8 cellular contexts compared by ENCODE assay signal in genomic region chr5:141680751-141681201, GRCh38. TPM values are rescaled to one million over a fixed set of nuclear protein-coding genes. Genes with fewer than 3 reads are reported as not detected.
DNase-seq lines count a peak whose midpoint lies in the region; ATAC-seq and TF ChIP-seq lines count a peak whose summit lies in the region.

No MANE protein-coding gene starts in this region.

- no peak for TF ChIP-seq POLR2A in gastrocnemius medialis (IDR thresholded peaks at IDR 0.05)

- ATAC-seq in activated CD8-positive, alpha-beta T cell treated with anti-CD3 and anti-CD28 coated beads for 36 hours: no peak
- peak; percentile 47 for ATAC-seq in left ventricle myocardium superior
- peak; percentile 48 to 49 for ATAC-seq in gastrocnemius medialis
- ATAC-seq in HG03108 (IDR thresholded peaks at IDR 0.05; ENCODE audit: unreplicated experiment): no peak

- intact Hi-C loops in activated CD8-positive, alpha-beta T cell treated with anti-CD3 and anti-CD28 coated beads for 36 hours (cut with micrococcal nuclease): no loop called here
- intact Hi-C loops in left ventricle myocardium superior (cut with micrococcal nuclease) (no loop called here), gastrocnemius medialis (cut with DNase I; ENCODE audit: low total_unique reads) (no loop called here), posterior vena cava (cut with DNase I) (no loop called here)

- TF ChIP-seq CTCF in activated CD8-positive, alpha-beta T cell treated with anti-CD3 and anti-CD28 coated beads for 36 hours (IDR thresholded peaks at IDR 0.05): no peak
- TF ChIP-seq CTCF in gastrocnemius medialis (IDR thresholded peaks at IDR 0.05 in 4 of 5, conservative IDR thresholded peaks at IDR 0.05 in 1 of 5): no peak

- H3K36me3 ChIP-seq in HAP-1 (replicated peaks) (no peaks in the 10 kb centered on the region), gastrocnemius medialis (no peaks in the 10 kb centered on the region)

- peaks cover 23% of the 10 kb centered on the region for H3K4me1 ChIP-seq in HAP-1
- H3K4me1 ChIP-seq in gastrocnemius medialis: peaks cover 0 to 7% of the 10 kb centered on the region in 2 donors

- H3K27ac Mint-ChIP-seq in activated CD8-positive, alpha-beta T cell treated with anti-CD3 and anti-CD28 coated beads for 36 hours: no peak overlapping the region

- H3K36me3 Mint-ChIP-seq in activated CD8-positive, alpha-beta T cell treated with anti-CD3 and anti-CD28 coated beads for 36 hours (ENCODE audit: low read depth): no peaks in the 10 kb centered on the region

- no peaks in the 10 kb centered on the region for H3K27me3 ChIP-seq in HAP-1 (ENCODE audit: low read depth)
- H3K27me3 ChIP-seq in gastrocnemius medialis: peaks cover 0 to 7% (median 2%) of the 10 kb centered on the region in 3 donors

- H3K9me3 ChIP-seq in HAP-1 (no peaks in the 10 kb centered on the region), gastrocnemius medialis (no peaks in the 10 kb centered on the region)

- peak overlapping the region; percentile 64 for H3K4me3 Mint-ChIP-seq in activated CD8-positive, alpha-beta T cell treated with anti-CD3 and anti-CD28 coated beads for 36 hours

- POLR2A ChIA-PET in activated CD8-positive, alpha-beta T cell treated with anti-CD3 and anti-CD28 coated beads for 36 hours (lab: Charles Lee): interaction anchor here (0.8 to 1.0 kb wide), 2 partner anchors 11 to 27 kb away, joined by 3 to 4 read pairs; no protein-coding TSS in a partner anchor

- peak overlapping the region; percentile 35 for H3K4me3 ChIP-seq in HAP-1
- H3K4me3 ChIP-seq in gastrocnemius medialis: peak overlapping the region; percentile 47 to 51 (median 50)

- in situ Hi-C loops in HAP-1 (cut with MboI; ENCODE audit: low sequenced_read_pairs): loop anchor here (25.0 kb wide), 1 partner anchor 457 kb away; no protein-coding TSS in a partner anchor
- in situ Hi-C loops in gastrocnemius medialis (cut with MboI; ENCODE audit: low sequenced_read_pairs in 4 of 4): loop anchor here (25.0 kb wide), 1 partner anchor 457 kb away; no protein-coding TSS in a partner anchor

- H3K27me3 Mint-ChIP-seq in activated CD8-positive, alpha-beta T cell treated with anti-CD3 and anti-CD28 coated beads for 36 hours: no peaks in the 10 kb centered on the region

- H3K4me1 Mint-ChIP-seq in activated CD8-positive, alpha-beta T cell treated with anti-CD3 and anti-CD28 coated beads for 36 hours (ENCODE audit: low read depth): peaks cover 24% of the 10 kb centered on the region

- DNase-seq in HAP-1 (ENCODE audit: low spot score in 2 of 2) (peak; percentile 58 to 80), left ventricle myocardium superior (peak; percentile 71), gastrocnemius medialis (no peak), posterior vena cava (ENCODE audit: low spot score) (no peak), GOT3 (lab: John Stamatoyannopoulos, UW) (no peak), dedifferentiated amniotic fluid mesenchymal stem cell (ENCODE audit: extremely low spot score) (no peak)
- DNase-seq in activated CD8-positive, alpha-beta T cell treated with anti-CD3 and anti-CD28 coated beads for 36 hours: no peak

- no peaks in the 10 kb centered on the region for H3K9me3 Mint-ChIP-seq in activated CD8-positive, alpha-beta T cell treated with anti-CD3 and anti-CD28 coated beads for 36 hours

- CTCF ChIA-PET in activated CD8-positive, alpha-beta T cell treated with anti-CD3 and anti-CD28 coated beads for 36 hours (lab: Charles Lee): interaction anchor here (0.6 to 6.3 kb wide), 4 partner anchors 11 to 198 kb away, joined by 3 to 85 read pairs (median 6); no protein-coding TSS in a partner anchor

- H3K27ac ChIP-seq in gastrocnemius medialis: peak overlapping the region; percentile 42 to 76 (median 64)

RNA-seq across cellular contexts. Expression of gene ARAP3, which starts 1.3 kb away (rescaled TPM):
- 1 to 10 TPM; 5.9 to 7.2 TPM for total RNA-seq in activated CD8-positive, alpha-beta T cell treated with anti-CD3 and anti-CD28 coated beads for 36 hours
- total RNA-seq in left ventricle myocardium superior (13.2 TPM), gastrocnemius medialis (1 to 10 TPM; 1.6 to 5.5 (median 3.0) TPM), posterior vena cava (10 to 100 TPM; 14.7 to 18.8 TPM)

RNA-seq across cellular contexts. Expression of gene FCHSD1, which starts 29.6 kb away (rescaled TPM):
- 10 to 100 TPM; 30.1 to 31.8 TPM for total RNA-seq in activated CD8-positive, alpha-beta T cell treated with anti-CD3 and anti-CD28 coated beads for 36 hours
- total RNA-seq in left ventricle myocardium superior (3.7 TPM), gastrocnemius medialis (1 to 10 TPM in 1 of 4 donors, under 1 TPM in 3; 0.32 to 2.6 (median 0.65) TPM), posterior vena cava (10 to 100 TPM; 11.6 to 13.6 TPM)

RNA-seq across cellular contexts. Expression of gene RELL2, which starts 44.0 kb away (rescaled TPM):
- total RNA-seq in activated CD8-positive, alpha-beta T cell treated with anti-CD3 and anti-CD28 coated beads for 36 hours: 10 to 100 TPM; 31.4 to 35.6 TPM
- total RNA-seq in left ventricle myocardium superior (0.55 TPM), gastrocnemius medialis (1 to 10 TPM in 1 of 4 donors, under 1 TPM in 1, not detected in 2; 0.16 to 1.1 TPM), posterior vena cava (1 to 10 TPM; 2.5 to 3.0 TPM)

RNA-seq across cellular contexts. Expression of gene HDAC3, which starts 44.1 kb away (rescaled TPM):
- 10 to 100 TPM; 94.8 to 98.3 TPM for total RNA-seq in activated CD8-positive, alpha-beta T cell treated with anti-CD3 and anti-CD28 coated beads for 36 hours
- total RNA-seq in left ventricle myocardium superior (28.9 TPM), gastrocnemius medialis (10 to 100 TPM; 29.8 to 40.7 (median 35.7) TPM), posterior vena cava (10 to 100 TPM; 30.3 to 34.7 TPM)

Comparison
In these comparisons a context has a peak if more than half of its experiments do, and no peak if none do; other contexts are left out.
1. DNase-seq: peak in HAP-1 (2 of 2) and left ventricle myocardium superior (single experiment); none in activated CD8-positive, alpha-beta T cell treated with anti-CD3 and anti-CD28 coated beads for 36 hours (single experiment), gastrocnemius medialis (0 of 2), posterior vena cava (single experiment), GOT3 (single experiment) and dedifferentiated amniotic fluid mesenchymal stem cell (single experiment).
2. ATAC-seq: peak in left ventricle myocardium superior (single experiment) and gastrocnemius medialis (2 of 2); none in activated CD8-positive, alpha-beta T cell treated with anti-CD3 and anti-CD28 coated beads for 36 hours (single experiment) and HG03108 (single experiment).
3. RNA of gene RELL2, which starts 44.0 kb away (total RNA-seq): 31.4 to 35.6 TPM in activated CD8-positive, alpha-beta T cell treated with anti-CD3 and anti-CD28 coated beads for 36 hours; 2.5 to 3.0 TPM in posterior vena cava, 0.55 TPM in left ventricle myocardium superior (single experiment) and 0.16 to 1.1 TPM in gastrocnemius medialis; every median in the first group is over 4 times any median in the second.